In the genomic region with DNA sequence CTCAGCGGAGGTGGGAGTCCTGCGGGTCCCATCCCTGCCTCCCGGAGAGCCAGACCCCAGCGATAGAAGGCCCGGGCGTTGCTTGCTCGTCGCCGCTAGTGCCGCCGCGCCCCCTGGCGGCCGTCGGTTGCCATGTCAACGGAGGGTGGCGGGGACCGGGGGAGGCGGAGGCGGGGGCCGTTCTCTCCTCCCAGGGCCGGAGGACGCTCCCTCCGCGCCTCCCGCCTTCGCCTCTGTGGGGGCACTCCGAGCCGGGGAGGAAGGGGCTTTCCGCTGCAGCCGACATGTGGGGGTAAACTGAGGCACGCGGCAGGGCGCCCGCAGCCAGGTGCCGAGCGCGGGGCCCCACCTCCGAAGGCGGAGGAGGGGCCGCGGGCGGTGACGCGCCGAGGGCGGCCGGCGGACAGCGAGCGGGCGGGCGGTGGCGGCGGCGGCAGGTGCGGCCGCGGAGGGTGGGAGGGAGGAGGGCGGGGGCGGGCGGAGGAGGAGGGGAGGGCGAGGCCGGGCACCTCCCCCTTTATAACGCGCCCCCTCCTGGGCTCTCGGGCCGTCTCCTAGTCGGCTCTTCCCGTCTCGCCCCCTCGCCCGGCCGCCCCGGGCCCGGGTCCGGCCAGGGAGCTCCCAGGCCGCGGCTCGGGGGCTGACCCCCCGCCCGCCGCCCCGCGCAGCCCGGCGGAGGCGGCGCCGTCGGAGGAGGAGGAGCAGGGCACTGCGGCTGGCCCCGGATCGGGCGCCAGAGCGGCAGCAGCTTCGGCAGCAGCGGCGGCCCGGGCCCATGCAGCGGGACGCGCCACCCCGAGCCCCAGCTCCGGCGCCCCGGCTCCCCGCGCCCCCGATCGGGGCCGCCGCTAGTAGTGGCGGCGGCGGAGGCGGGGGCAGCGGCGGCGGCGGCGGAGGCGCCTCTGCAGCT, we compare ENCODE assay signal across 8 cellular contexts. TPM values are rescaled to one million over a fixed set of nuclear protein-coding genes. Genes with fewer than 3 reads are reported as not detected.
DNase-seq lines count a peak whose midpoint lies in the region; ATAC-seq and TF ChIP-seq lines count a peak whose summit lies in the region.

No MANE protein-coding gene starts in this region.

- peak overlapping the region; percentile 60 for H3K4me2 ChIP-seq in mesenchymal stem cell (ENCODE audit: low read length, poor library complexity, severe bottlenecking)

- H3K27me3 ChIP-seq in CD8-positive, alpha-beta memory T cell (ENCODE audit: insufficient read depth, low read length, poor library complexity, severe bottlenecking): no peaks in the 10 kb centered on the region
- H3K27me3 ChIP-seq in HL-60 (ENCODE audit: insufficient read depth, poor library complexity, severe bottlenecking) (no peaks in the 10 kb centered on the region), mesenchymal stem cell (ENCODE audit: control insufficient read depth in 1 of 2, insufficient read depth in 1 of 2, low read length in 2 of 2) (no peaks in the 10 kb centered on the region)
- H3K27me3 ChIP-seq in effector memory CD4-positive, alpha-beta T cell (replicated peaks; ENCODE audit: control insufficient read depth, insufficient read depth, low read length, poor library complexity, severe bottlenecking): no peaks in the 10 kb centered on the region

- H2AFZ ChIP-seq in mesenchymal stem cell (ENCODE audit: low read depth, low read length): peak overlapping the region; percentile 73

- H3K18ac ChIP-seq in mesenchymal stem cell (ENCODE audit: low read depth in 1 of 2, low read length in 2 of 2): peak overlapping the region; percentile 75 to 78

- peak; percentile 45 for ATAC-seq in GM19455 (IDR thresholded peaks at IDR 0.05; ENCODE audit: unreplicated experiment)

- peak overlapping the region; percentile 64 for H3K27ac ChIP-seq in CD8-positive, alpha-beta memory T cell (ENCODE audit: low read depth, low read length)
- peak overlapping the region; percentile 96 for H3K27ac ChIP-seq in HL-60 (replicated peaks)
- peak overlapping the region; percentile 87 for H3K27ac ChIP-seq in effector memory CD4-positive, alpha-beta T cell (ENCODE audit: insufficient read depth, low read length, poor library complexity, severe bottlenecking)
- no peak overlapping the region for H3K27ac ChIP-seq in mesenchymal stem cell (ENCODE audit: low read length, poor library complexity, severe bottlenecking)

- H3K4me3 ChIP-seq in CD8-positive, alpha-beta memory T cell (ENCODE audit: low read length): peak overlapping the region; percentile 52
- H3K4me3 ChIP-seq in HL-60 (replicated peaks; ENCODE audit: insufficient read depth, low read length) (peak overlapping the region; percentile 93), mesenchymal stem cell (ENCODE audit: insufficient read depth in 1 of 2, low read depth in 1 of 2, low read length in 2 of 2) (peak overlapping the region; percentile 79 to 93)
- peak overlapping the region; percentile 86 for H3K4me3 ChIP-seq in effector memory CD4-positive, alpha-beta T cell (ENCODE audit: insufficient read depth, low read depth, low read length, poor library complexity, severe bottlenecking)

- CTCF ChIA-PET in CD8-positive, alpha-beta memory T cell (lab: Charles Lee): interaction anchor here (0.6 to 7.5 kb wide), 25 partner anchors 10 to 207 kb away, joined by 3 to 69 read pairs (median 4); partner anchors contain the start of genes FPGS, PTRH1, ST6GALNAC4 and TOR2A

- H3K27me3 Mint-ChIP-seq in CD8-positive, alpha-beta memory T cell: peaks cover 0 to 4% of the 10 kb centered on the region in 2 donors

- H3K9ac ChIP-seq in mesenchymal stem cell (ENCODE audit: low read length): peak overlapping the region; percentile 72

- no peak overlapping the region for H3K4ac ChIP-seq in mesenchymal stem cell (ENCODE audit: low read depth in 1 of 2, low read length in 2 of 2)

- H2BK120ac ChIP-seq in mesenchymal stem cell (ENCODE audit: low read depth, low read length): peak overlapping the region; percentile 83

- TF ChIP-seq CTCF in HL-60 (IDR thresholded peaks at IDR 0.05; ENCODE audit: insufficient read depth, low read length): peak; percentile 49

- peak overlapping the region; percentile 63 for H2BK5ac ChIP-seq in mesenchymal stem cell (ENCODE audit: low read depth, low read length, poor library complexity, severe bottlenecking)

- H4K8ac ChIP-seq in mesenchymal stem cell (ENCODE audit: low read length): peak overlapping the region; percentile 92

- POLR2A ChIA-PET in CD8-positive, alpha-beta memory T cell (lab: Charles Lee): interaction anchor here (0.5 to 4.2 kb wide), 18 partner anchors 9 to 359 kb away, joined by 3 to 54 read pairs (median 4); partner anchors contain the start of gene TOR2A

- 0% methylated on average over 53 of the region's 123 CpGs for WGBS in mesenchymal stem cell

- H3K9me3 ChIP-seq in CD8-positive, alpha-beta memory T cell (ENCODE audit: low read length): no peaks in the 10 kb centered on the region
- no peaks in the 10 kb centered on the region for H3K9me3 ChIP-seq in effector memory CD4-positive, alpha-beta T cell (ENCODE audit: control insufficient read depth, low read length)
- H3K9me3 ChIP-seq in mesenchymal stem cell (ENCODE audit: control insufficient read depth, low read length): no peaks in the 10 kb centered on the region

- no peaks in the 10 kb centered on the region for H3K9me3 Mint-ChIP-seq in CD8-positive, alpha-beta memory T cell

- H3K79me1 ChIP-seq in mesenchymal stem cell (replicated peaks; ENCODE audit: low read length, poor library complexity, severe bottlenecking): peaks cover 15% of the 10 kb centered on the region

- H3K4me1 ChIP-seq in CD8-positive, alpha-beta memory T cell (ENCODE audit: insufficient read depth, low read length): peaks cover 59% of the 10 kb centered on the region
- peaks cover 35% of the 10 kb centered on the region for H3K4me1 ChIP-seq in effector memory CD4-positive, alpha-beta T cell (ENCODE audit: control insufficient read depth, insufficient read depth, low read length, poor library complexity, severe bottlenecking)
- H3K4me1 ChIP-seq in mesenchymal stem cell (ENCODE audit: control insufficient read depth, insufficient read depth, low read depth, low read length): peaks cover 17% of the 10 kb centered on the region

- peak overlapping the region; percentile 92 for H2BK15ac ChIP-seq in mesenchymal stem cell (ENCODE audit: low read depth, poor library complexity, severe bottlenecking)

- peak overlapping the region; percentile 95 to 99 (median 98) for H3K27ac Mint-ChIP-seq in CD8-positive, alpha-beta memory T cell

- peaks cover 34% of the 10 kb centered on the region for H3K36me3 ChIP-seq in CD8-positive, alpha-beta memory T cell (ENCODE audit: insufficient read depth, low read length)
- H3K36me3 ChIP-seq in effector memory CD4-positive, alpha-beta T cell (ENCODE audit: control insufficient read depth, insufficient read depth, low read length): peaks cover 34% of the 10 kb centered on the region
- peaks cover 28 to 34% of the 10 kb centered on the region in 2 experiments for H3K36me3 ChIP-seq in mesenchymal stem cell (ENCODE audit: control insufficient read depth in 1 of 2, insufficient read depth in 2 of 2, low read depth in 1 of 2, low read length in 2 of 2)

- peak overlapping the region; percentile 85 to 97 (median 90) for H3K4me3 Mint-ChIP-seq in CD8-positive, alpha-beta memory T cell

- no peak overlapping the region for H3K23ac ChIP-seq in mesenchymal stem cell (ENCODE audit: low read length in 2 of 2)

- peak; percentile 85 to 94 (median 89) for DNase-seq in CD8-positive, alpha-beta memory T cell
- DNase-seq in HL-60 (ENCODE audit: low read depth in 1 of 2, low spot score in 1 of 2) (peak in 1 of 2 experiments; percentile 89), NOMO-1 (lab: John Stamatoyannopoulos, UW; ENCODE audit: unreplicated experiment in 2 of 2) (peak; percentile 82 to 84), mesenchymal stem cell (peak; percentile 84)
- DNase-seq in activated CD8-positive, alpha-beta memory T cell treated with anti-CD3 and anti-CD28 coated beads for 48 hours (ENCODE audit: low read depth in 2 of 3, low spot score in 2 of 3): peak; percentile 79 to 84 (median 83)
- DNase-seq in effector memory CD4-positive, alpha-beta T cell: peak; percentile 81 to 86 (median 84)
- peak; percentile 81 for DNase-seq in stimulated activated CD8-positive, alpha-beta memory T cell treated with anti-CD3 and anti-CD28 coated beads, Interleukin-15, amount 100 ng/mL, for 1 hour (ENCODE audit: low read depth)

- no peak overlapping the region for H3K14ac ChIP-seq in mesenchymal stem cell (ENCODE audit: low read length in 2 of 2)

- H2BK12ac ChIP-seq in mesenchymal stem cell (ENCODE audit: low read length in 2 of 2): peak overlapping the region in 1 of 2 experiments; percentile 16

- H2AK5ac ChIP-seq in mesenchymal stem cell (ENCODE audit: low read length, severe bottlenecking): no peak overlapping the region

- H3K36me3 Mint-ChIP-seq in CD8-positive, alpha-beta memory T cell: peaks cover 2 to 42% (median 7%) of the 10 kb centered on the region in 3 donors

- H3K4me1 Mint-ChIP-seq in CD8-positive, alpha-beta memory T cell: peaks cover 59 to 76% (median 76%) of the 10 kb centered on the region in 3 donors

- peak overlapping the region; percentile 77 for H4K91ac ChIP-seq in mesenchymal stem cell (ENCODE audit: low read length)

RNA-seq across cellular contexts. Expression of gene CDK9, which starts 0.6 kb away (rescaled TPM):
- total RNA-seq in CD8-positive, alpha-beta memory T cell: 100 to 1,000 TPM; 108 to 111 TPM
- 72.3 TPM for polyA plus RNA-seq in CD8-positive, alpha-beta memory T cell
- polyA plus RNA-seq in mesenchymal stem cell (2013, experiment 1 of 2): 44.3 TPM
- polyA plus RNA-seq in mesenchymal stem cell (2013, experiment 2 of 2): 43.0 TPM

RNA-seq across cellular contexts. Expression of gene SH2D3C, which starts 6.8 kb away (rescaled TPM):
- total RNA-seq in CD8-positive, alpha-beta memory T cell: 10 to 100 TPM; 13.9 to 14.1 TPM
- polyA plus RNA-seq in CD8-positive, alpha-beta memory T cell: 50.7 TPM
- polyA plus RNA-seq in mesenchymal stem cell (2013, experiment 1 of 2): 0.57 TPM
- polyA plus RNA-seq in mesenchymal stem cell (2013, experiment 2 of 2): 0.58 TPM

RNA-seq across cellular contexts. Expression of gene FPGS, which starts 17.4 kb away (rescaled TPM):
- total RNA-seq in CD8-positive, alpha-beta memory T cell: 100 to 1,000 TPM; 110 to 111 TPM
- polyA plus RNA-seq in CD8-positive, alpha-beta memory T cell: 68.0 TPM
- 31.6 TPM for polyA plus RNA-seq in mesenchymal stem cell (2013, experiment 1 of 2)
- polyA plus RNA-seq in mesenchymal stem cell (2013, experiment 2 of 2): 30.7 TPM

RNA-seq across cellular contexts. Expression of gene TOR2A, which starts 50.2 kb away (rescaled TPM):
- 10 to 100 TPM; 30.7 to 33.7 TPM for total RNA-seq in CD8-positive, alpha-beta memory T cell
- 37.0 TPM for polyA plus RNA-seq in CD8-positive, alpha-beta memory T cell
- 16.9 TPM for polyA plus RNA-seq in mesenchymal stem cell (2013, experiment 1 of 2)
- 16.5 TPM for polyA plus RNA-seq in mesenchymal stem cell (2013, experiment 2 of 2)
